7 cellular contexts compared by ENCODE assay signal in genomic region chr2:28594029-28594368, GRCh38.
DNase-seq lines count a peak whose midpoint lies in the region; ATAC-seq and TF ChIP-seq lines count a peak whose summit lies in the region.

No MANE protein-coding gene starts in this region.

- CTCF ChIA-PET in PC-3 (lab: Charles Lee) = interaction anchor here (0.6 to 2.2 kb wide), 15 partner anchors 9 to 185 kb away, joined by 3 to 30 read pairs (median 9); partner anchors contain the start of gene PPP1CB

- TSS peak; percentile 49 for BruUV-seq in PC-3 (replicated peaks; lab: Mats Ljungman, UMichigan)

- intact Hi-C loops in PC-3 (cut with micrococcal nuclease) = loop anchor here (1.0 to 2.0 kb wide), 6 partner anchors 10 to 159 kb away; no protein-coding TSS in a partner anchor

- H2AFZ ChIP-seq in PC-3 (ENCODE audit: low read length) (peak overlapping the region; percentile 60), smooth muscle cell (ENCODE audit: low read depth) (peak overlapping the region; percentile 65)

- ATAC-seq in GM19035 (IDR thresholded peaks at IDR 0.05; ENCODE audit: unreplicated experiment) (peak; percentile 15), PC-3 (peak; percentile 12), GM21576 (IDR thresholded peaks at IDR 0.05; ENCODE audit: unreplicated experiment) (no peak)

- no peaks in the 10 kb centered on the region for H3K79me2 ChIP-seq in PC-3 (ENCODE audit: low read length)
- H3K79me2 ChIP-seq in smooth muscle cell (ENCODE audit: low read depth) = no peaks in the 10 kb centered on the region

- WGBS in smooth muscle cell (ENCODE audit: low lambda C conversion rate) = 41% methylated on average over 12 of the region's 12 CpGs

- no peaks in the 10 kb centered on the region for H3K9me2 ChIP-seq in PC-3 (replicated peaks; ENCODE audit: low read length)

- peak overlapping the region; percentile 52 for H3K4me2 ChIP-seq in PC-3 (ENCODE audit: low read length)
- H3K4me2 ChIP-seq in smooth muscle cell = peak overlapping the region; percentile 77

- H3K36me3 ChIP-seq in PC-3 (ENCODE audit: low read depth, low read length) = no peaks in the 10 kb centered on the region
- H3K36me3 ChIP-seq in smooth muscle cell (ENCODE audit: low read depth) = no peaks in the 10 kb centered on the region

- no peaks in the 10 kb centered on the region for H3F3A ChIP-seq in PC-3 (ENCODE audit: low read length, unreplicated experiment)
- H3F3A ChIP-seq in smooth muscle cell (ENCODE audit: low read depth) = peaks cover 21% of the 10 kb centered on the region

- H3K9me3 ChIP-seq in PC-3 (ENCODE audit: low read length) (no peaks in the 10 kb centered on the region), smooth muscle cell (replicated peaks; ENCODE audit: low read depth) (no peaks in the 10 kb centered on the region)

- no peaks in the 10 kb centered on the region for H4K20me1 ChIP-seq in PC-3 (ENCODE audit: low read length)
- H4K20me1 ChIP-seq in smooth muscle cell (ENCODE audit: low read depth) = no peaks in the 10 kb centered on the region

- H3K9ac ChIP-seq in PC-3 (ENCODE audit: low read length) (peak overlapping the region; percentile 63), smooth muscle cell (ENCODE audit: low read depth) (peak overlapping the region; percentile 40)

- no peak for DNase-seq in PC-3
- DNase-seq in epithelial cell of prostate (ENCODE audit: low read depth, low spot score) = no peak
- no peak for DNase-seq in smooth muscle cell (lab: John Stamatoyannopoulos, UW; ENCODE audit: unreplicated experiment)
- DNase-seq in stimulated activated CD4-positive, alpha-beta T cell treated with anti-CD3 and anti-CD28 coated beads, Interleukin-1b, Interleukin-23, amount 100 ng/mL, for 48 hours = no peak
- no peak for DNase-seq in central memory CD4-positive, alpha-beta T cell

- no peak for TF ChIP-seq CTCF in PC-3 (conservative IDR thresholded peaks at IDR 0.05; ENCODE audit: low read depth, low read length)
- no peak for TF ChIP-seq CTCF in smooth muscle cell (IDR thresholded peaks at IDR 0.05; ENCODE audit: borderline replicate concordance, insufficient read depth, poor library complexity, severe bottlenecking)

- POLR2A ChIA-PET in PC-3 (lab: Charles Lee; ENCODE audit: unreplicated experiment) = interaction anchor here (0.6 to 0.8 kb wide), 4 partner anchors 10 to 158 kb away, joined by 3 to 4 read pairs (median 4); partner anchors contain the start of gene PPP1CB

- H3K27ac ChIP-seq in PC-3 (ENCODE audit: low read length) (peak overlapping the region; percentile 72), epithelial cell of prostate (peak overlapping the region; percentile 84), smooth muscle cell (ENCODE audit: low read depth) (peak overlapping the region; percentile 88)

- H3K27me3 ChIP-seq in PC-3 (ENCODE audit: low read length) = no peaks in the 10 kb centered on the region
- H3K27me3 ChIP-seq in smooth muscle cell (ENCODE audit: low read depth) = no peaks in the 10 kb centered on the region

- H3K4me3 ChIP-seq in PC-3 (ENCODE audit: low read length) (no peak overlapping the region), smooth muscle cell (no peak overlapping the region)

- H3K4me1 ChIP-seq in PC-3 (ENCODE audit: insufficient read depth, low read length) = peaks cover 30% of the 10 kb centered on the region
- H3K4me1 ChIP-seq in smooth muscle cell (ENCODE audit: low read depth) = peaks cover 3% of the 10 kb centered on the region
